11 cellular contexts compared by ENCODE assay signal in genomic region chr5:95841914-95842812, GRCh38. TPM values are rescaled to one million over a fixed set of nuclear protein-coding genes. Genes with fewer than 3 reads are reported as not detected.
A peak's percentile ranks its signal among the peaks of the same experiment; 100 is the strongest.
DNase-seq lines count a peak whose midpoint lies in the region; ATAC-seq and TF ChIP-seq lines count a peak whose summit lies in the region.
"Had no signal": no experiment of that assay in that cellular context is flagged by ENCODE, and none has a peak within 500 bp of the region (broad histone marks: within the 10 kb centered on the region; RNA-seq: fewer than 3 reads in every experiment).

No MANE protein-coding gene starts in this region.

- no peak overlapping the region for H3K4me3 Mint-ChIP-seq in activated naive CD8-positive, alpha-beta T cell
- H3K4me3 Mint-ChIP-seq in activated naive CD8-positive, alpha-beta T cell treated with anti-CD3 and anti-CD28 coated beads for 36 hours: no peak overlapping the region
- H3K4me3 Mint-ChIP-seq in memory B cell: no peak overlapping the region
- H3K4me3 Mint-ChIP-seq in stimulated activated naive CD8-positive, alpha-beta T cell treated with anti-CD3 and anti-CD28 coated beads, Interleukin-15, amount 100 ng/mL, for 72 hours: no peak overlapping the region
- H3K4me3 Mint-ChIP-seq: activated CD8-positive, alpha-beta T cell treated with anti-CD3 and anti-CD28 coated beads, Interleukin-2, amount 10 ng/mL, durations not matched to agents 7 days and 5 days had no signal

- peak overlapping the region; percentile 54 to 83 for H3K27ac ChIP-seq in coronary artery

- no peak for ATAC-seq in memory B cell (ENCODE audit: low read depth)
- no peak for ATAC-seq in stimulated activated naive CD8-positive, alpha-beta T cell treated with anti-CD3 and anti-CD28 coated beads, Interleukin-15, amount 100 ng/mL, for 72 hours
- no peak for ATAC-seq in GM21825 (IDR thresholded peaks at IDR 0.05; ENCODE audit: unreplicated experiment)
- ATAC-seq in HG03442 (IDR thresholded peaks at IDR 0.05; ENCODE audit: unreplicated experiment): no peak

- H3K27ac Mint-ChIP-seq in activated naive CD8-positive, alpha-beta T cell: peak overlapping the region; percentile 92
- H3K27ac Mint-ChIP-seq in activated naive CD8-positive, alpha-beta T cell treated with anti-CD3 and anti-CD28 coated beads for 36 hours: no peak overlapping the region
- peak overlapping the region; percentile 75 for H3K27ac Mint-ChIP-seq in memory B cell
- H3K27ac Mint-ChIP-seq in stimulated activated naive CD8-positive, alpha-beta T cell treated with anti-CD3 and anti-CD28 coated beads, Interleukin-15, amount 100 ng/mL, for 72 hours: no peak overlapping the region

- TF ChIP-seq CTCF in coronary artery (IDR thresholded peaks at IDR 0.05): no peak

- no peaks in the 10 kb centered on the region for H3K9me3 Mint-ChIP-seq in activated naive CD8-positive, alpha-beta T cell (ENCODE audit: low read depth)
- no peaks in the 10 kb centered on the region for H3K9me3 Mint-ChIP-seq in activated naive CD8-positive, alpha-beta T cell treated with anti-CD3 and anti-CD28 coated beads for 36 hours
- H3K9me3 Mint-ChIP-seq in memory B cell: no peaks in the 10 kb centered on the region
- no peaks in the 10 kb centered on the region for H3K9me3 Mint-ChIP-seq in stimulated activated naive CD8-positive, alpha-beta T cell treated with anti-CD3 and anti-CD28 coated beads, Interleukin-15, amount 100 ng/mL, for 72 hours
- H3K9me3 Mint-ChIP-seq: CD4-positive, CD25-positive, alpha-beta regulatory T cell had no signal

- H3K27me3 Mint-ChIP-seq in activated naive CD8-positive, alpha-beta T cell: no peaks in the 10 kb centered on the region
- no peaks in the 10 kb centered on the region for H3K27me3 Mint-ChIP-seq in activated naive CD8-positive, alpha-beta T cell treated with anti-CD3 and anti-CD28 coated beads for 36 hours
- H3K27me3 Mint-ChIP-seq in memory B cell: no peaks in the 10 kb centered on the region
- H3K27me3 Mint-ChIP-seq in stimulated activated naive CD8-positive, alpha-beta T cell treated with anti-CD3 and anti-CD28 coated beads, Interleukin-15, amount 100 ng/mL, for 72 hours: no peaks in the 10 kb centered on the region

- no peak for DNase-seq in activated naive CD8-positive, alpha-beta T cell treated with anti-CD3 and anti-CD28 coated beads for 36 hours
- DNase-seq in coronary artery (ENCODE audit: low spot score) (no peak), memory B cell (ENCODE audit: low spot score in 2 of 2) (no peak), LoVo (ENCODE audit: low spot score) (no peak)
- no peak for DNase-seq in stimulated activated naive CD8-positive, alpha-beta T cell treated with anti-CD3 and anti-CD28 coated beads, Interleukin-15, amount 100 ng/mL, for 72 hours
- DNase-seq: midbrain had no signal

- H3K4me3 ChIP-seq in coronary artery: no peak overlapping the region

- peaks cover 28% of the 10 kb centered on the region for H3K4me1 Mint-ChIP-seq in activated naive CD8-positive, alpha-beta T cell (ENCODE audit: low read depth)
- H3K4me1 Mint-ChIP-seq in activated naive CD8-positive, alpha-beta T cell treated with anti-CD3 and anti-CD28 coated beads for 36 hours: peaks cover 24% of the 10 kb centered on the region
- peaks cover 16% of the 10 kb centered on the region for H3K4me1 Mint-ChIP-seq in memory B cell
- peaks cover 39% of the 10 kb centered on the region for H3K4me1 Mint-ChIP-seq in stimulated activated naive CD8-positive, alpha-beta T cell treated with anti-CD3 and anti-CD28 coated beads, Interleukin-15, amount 100 ng/mL, for 72 hours

- no peaks in the 10 kb centered on the region for H3K36me3 Mint-ChIP-seq in activated naive CD8-positive, alpha-beta T cell
- H3K36me3 Mint-ChIP-seq in activated naive CD8-positive, alpha-beta T cell treated with anti-CD3 and anti-CD28 coated beads for 36 hours: no peaks in the 10 kb centered on the region
- H3K36me3 Mint-ChIP-seq in memory B cell: no peaks in the 10 kb centered on the region
- H3K36me3 Mint-ChIP-seq: CD4-positive, CD25-positive, alpha-beta regulatory T cell had no signal

RNA-seq across cellular contexts. Expression of gene GLRX, which starts 19.6 kb away (rescaled TPM):
- total RNA-seq in activated naive CD8-positive, alpha-beta T cell treated with anti-CD3 and anti-CD28 coated beads for 36 hours: 10 to 100 TPM; 26.4 to 29.5 TPM

Comparison
In these comparisons a context has a peak if more than half of its experiments do, and no peak if none do; other contexts are left out.
1. H3K27ac Mint-ChIP-seq: peak in activated naive CD8-positive, alpha-beta T cell (single experiment) and memory B cell (single experiment); none in activated naive CD8-positive, alpha-beta T cell treated with anti-CD3 and anti-CD28 coated beads for 36 hours (single experiment) and stimulated activated naive CD8-positive, alpha-beta T cell treated with anti-CD3 and anti-CD28 coated beads, Interleukin-15, amount 100 ng/mL, for 72 hours (0 of 2).